In genomic region chr3:144522461-144522860, GRCh38 we compare ENCODE assay signal across 26 cellular contexts.
"Had no signal": no experiment of that assay in that cellular context is flagged by ENCODE, and none has a peak within 500 bp of the region (broad histone marks: within the 10 kb centered on the region; RNA-seq: fewer than 3 reads in every experiment).

No MANE protein-coding gene starts in this region.

- H3K27ac ChIP-seq: stomach, suprapubic skin, testis, thoracic aorta, thyroid gland, tibial artery, tibial nerve, transverse colon, upper lobe of left lung, upper lobe of right lung, uterus, vagina had no signal

- H3K4me1 ChIP-seq: stomach, suprapubic skin, testis, thyroid gland, tibial artery, transverse colon, upper lobe of left lung, upper lobe of right lung, uterus, vagina had no signal

- H3K27me3 ChIP-seq: stomach, suprapubic skin, testis, thyroid gland, tibial artery, tibial nerve, transverse colon, upper lobe of left lung, upper lobe of right lung, vagina had no signal

- H3K36me3 ChIP-seq: stomach, suprapubic skin, thoracic aorta, thyroid gland, tibial artery, tibial nerve, transverse colon, upper lobe of left lung, upper lobe of right lung, uterus, vagina had no signal

- ATAC-seq: stimulated activated effector memory CD8-positive, alpha-beta T cell treated with anti-CD3 and anti-CD28 coated beads, Interleukin-12 subunit alpha, Interleukin-12 subunit beta, amount 100 ng/mL, for 72 hours; stimulated activated memory B cell treated with anti-CD40 and anti-IgM and Interleukin-4, amounts not matched to agents 10 μg/mL and 1 μg/mL and 100 μg/mL, for 72 hours; stimulated activated naive B cell treated with anti-CD40 and anti-IgM and Interleukin-4, amounts not matched to agents 10 μg/mL and 1 μg/mL and 100 μg/mL, for 72 hours; stimulated activated naive CD8-positive, alpha-beta T cell treated with anti-CD3 and anti-CD28 coated beads, Interleukin-15, amount 100 ng/mL, for 72 hours; stimulated activated naive CD8-positive, alpha-beta T cell treated with anti-CD3 and anti-CD28 coated beads, Interleukin-15, Interleukin-2, amounts not matched to agents 100 U/mL and 50 U/mL, for 24 hours; upper lobe of right lung had no signal

- H3K9me3 ChIP-seq: stomach, suprapubic skin, testis, thoracic aorta, thyroid gland, tibial artery, tibial nerve, transverse colon, upper lobe of left lung, upper lobe of right lung, uterus, vagina had no signal

- H3K4me3 ChIP-seq: stomach, suprapubic skin, testis, thoracic aorta, thyroid gland, tibial artery, tibial nerve, transverse colon, upper lobe of left lung, upper lobe of right lung, uterus, vagina had no signal

- DNase-seq: stimulated activated CD4-positive, alpha-beta T cell treated with anti-CD3 and anti-CD28 coated beads, Interleukin-2, amount 100 ng/mL, for 48 hours; stimulated activated CD4-positive, alpha-beta T cell treated with anti-CD3 and anti-CD28 coated beads, Interleukin-4, amount 100 ng/mL, for 1 hour; stimulated activated CD4-positive, alpha-beta T cell treated with anti-CD3 and anti-CD28 coated beads, Interleukin-4, amount 100 ng/mL, for 24 hours; stimulated activated CD4-positive, alpha-beta T cell treated with anti-CD3 and anti-CD28 coated beads, Interleukin-4, amount 100 ng/mL, for 4 hours; stimulated activated CD8-positive, alpha-beta memory T cell treated with anti-CD3 and anti-CD28 coated beads, Interleukin-4, amount 100 ng/mL, for 48 hours; stimulated activated naive B cell treated with anti-CD40 and anti-IgM and Interleukin-4, amounts not matched to agents 10 μg/mL and 1 μg/mL and 100 μg/mL, for 72 hours; stimulated activated naive CD4-positive, alpha-beta T cell; stimulated activated naive CD4-positive, alpha-beta T cell treated with Interleukin-2 at 50 U/mL for 16 hours; stimulated activated naive CD8-positive, alpha-beta T cell treated with anti-CD3 and anti-CD28 coated beads, Interleukin-15, amount 100 ng/mL, for 72 hours; stimulated activated naive CD8-positive, alpha-beta T cell treated with anti-CD3 and anti-CD28 coated beads, Interleukin-15, Interleukin-2, amounts not matched to agents 100 U/mL and 50 U/mL, for 24 hours; stomach; substantia nigra; testis; thyroid gland; tibial artery; transverse colon; trophoblast cell; upper lobe of left lung; upper lobe of right lung; uterus had no signal
